23 cellular contexts compared by ENCODE assay signal in genomic region chr4:71833175-71833900, GRCh38. TPM values are rescaled to one million over a fixed set of nuclear protein-coding genes. Genes with fewer than 3 reads are reported as not detected.
DNase-seq lines count a peak whose midpoint lies in the region; ATAC-seq and TF ChIP-seq lines count a peak whose summit lies in the region.
"Had no signal": no experiment of that assay in that cellular context is flagged by ENCODE, and none has a peak within 500 bp of the region (broad histone marks: within the 10 kb centered on the region; RNA-seq: fewer than 3 reads in every experiment).

No MANE protein-coding gene starts in this region.

- no peaks in the 10 kb centered on the region for H3K36me3 Mint-ChIP-seq in Caco-2 (ENCODE audit: insufficient read depth, unreplicated experiment)
- H3K36me3 Mint-ChIP-seq in activated naive CD4-positive, alpha-beta T cell treated with anti-CD3 and anti-CD28 coated beads, Interleukin-2, amount 50 U/mL, for 72 hours = no peaks in the 10 kb centered on the region
- H3K36me3 Mint-ChIP-seq: stimulated activated effector memory CD8-positive, alpha-beta T cell treated with anti-CD3 and anti-CD28 coated beads, Interleukin-12 subunit alpha, Interleukin-12 subunit beta, amount 100 ng/mL, for 72 hours had no signal

- H3K4me1 ChIP-seq in Caco-2 = no peaks in the 10 kb centered on the region
- H3K4me1 ChIP-seq: BLaER1 treated with 17β-estradiol and CSF1 and Interleukin-3, amounts not matched to agents 10 nM and 100 nM; suprapubic skin had no signal

- H3K9me3 Mint-ChIP-seq in Caco-2 (ENCODE audit: unreplicated experiment) = no peaks in the 10 kb centered on the region
- H3K9me3 Mint-ChIP-seq in activated naive CD4-positive, alpha-beta T cell treated with anti-CD3 and anti-CD28 coated beads, Interleukin-2, amount 50 U/mL, for 72 hours = no peaks in the 10 kb centered on the region
- H3K9me3 Mint-ChIP-seq: stimulated activated effector memory CD8-positive, alpha-beta T cell treated with anti-CD3 and anti-CD28 coated beads, Interleukin-12 subunit alpha, Interleukin-12 subunit beta, amount 100 ng/mL, for 72 hours had no signal

- intact Hi-C loops in Caco-2 (cut with micrococcal nuclease; ENCODE audit: unreplicated experiment) = no loop called here

- no peak overlapping the region for H3K4me3 Mint-ChIP-seq in Caco-2 (ENCODE audit: unreplicated experiment)
- H3K4me3 Mint-ChIP-seq: stimulated activated effector memory CD8-positive, alpha-beta T cell treated with anti-CD3 and anti-CD28 coated beads, Interleukin-12 subunit alpha, Interleukin-12 subunit beta, amount 100 ng/mL, for 72 hours had no signal

- no TSS peak for BruUV-seq in Caco-2 (replicated peaks; lab: Mats Ljungman, UMichigan)

- POLR2A ChIA-PET in Caco-2 (lab: Charles Lee) = no interaction called here

- DNase-seq in Caco-2 (no peak), HT-29 (ENCODE audit: low spot score) (peak; percentile 69), epithelial cell of esophagus (ENCODE audit: low read depth) (peak; percentile 14), renal cortical epithelial cell (ENCODE audit: low read depth) (peak; percentile 27), NCI-H1694 (lab: John Stamatoyannopoulos, UW) (no peak)
- no peak for DNase-seq in activated naive CD4-positive, alpha-beta T cell treated with anti-CD3 and anti-CD28 coated beads, Interleukin-2, amount 50 U/mL, for 72 hours (ENCODE audit: low spot score in 2 of 2)
- DNase-seq: activated CD4-positive, alpha-beta T cell treated with anti-CD3 and anti-CD28 coated beads for 48 hours; activated naive CD4-positive, alpha-beta T cell treated with Interleukin-2 at 50 U/mL for 16 hours; activated T-cell treated with anti-CD3 and anti-CD28 coated beads, Interleukin-2, amount 50 U/mL, for 48 hours; brain microvascular endothelial cell; KBM-7; NCI-H146; NCI-H69; stimulated activated CD4-positive, alpha-beta T cell treated with anti-CD3 and anti-CD28 coated beads, Interleukin-2, amount 100 ng/mL, for 48 hours; T-helper 2 cell had no signal

- no peak for ATAC-seq in activated naive CD4-positive, alpha-beta T cell treated with anti-CD3 and anti-CD28 coated beads, Interleukin-2, amount 50 U/mL, for 72 hours
- ATAC-seq in HG03571 (IDR thresholded peaks at IDR 0.05; ENCODE audit: unreplicated experiment) = no peak
- ATAC-seq: stimulated activated effector memory CD8-positive, alpha-beta T cell treated with anti-CD3 and anti-CD28 coated beads, Interleukin-12 subunit alpha, Interleukin-12 subunit beta, amount 100 ng/mL, for 72 hours had no signal

- no peaks in the 10 kb centered on the region for H3K27me3 ChIP-seq in Caco-2 (replicated peaks; ENCODE audit: control insufficient read depth, insufficient read depth, low read length)
- H3K27me3 ChIP-seq: BLaER1 treated with 17β-estradiol and CSF1 and Interleukin-3, amounts not matched to agents 10 nM and 100 nM; brain microvascular endothelial cell; suprapubic skin had no signal

- peak overlapping the region; percentile 23 for H3K27ac Mint-ChIP-seq in Caco-2 (ENCODE audit: unreplicated experiment)
- no peak overlapping the region for H3K27ac Mint-ChIP-seq in activated naive CD4-positive, alpha-beta T cell treated with anti-CD3 and anti-CD28 coated beads, Interleukin-2, amount 50 U/mL, for 72 hours
- H3K27ac Mint-ChIP-seq: stimulated activated effector memory CD8-positive, alpha-beta T cell treated with anti-CD3 and anti-CD28 coated beads, Interleukin-12 subunit alpha, Interleukin-12 subunit beta, amount 100 ng/mL, for 72 hours had no signal

- no peak for TF ChIP-seq CTCF in Caco-2 (IDR thresholded peaks at IDR 0.05; ENCODE audit: insufficient read depth in 1 of 2, low read depth in 1 of 2, low read length in 1 of 2, severe bottlenecking in 1 of 2, unreplicated experiment in 1 of 2)
- TF ChIP-seq CTCF in epithelial cell of esophagus (IDR thresholded peaks at IDR 0.05; ENCODE audit: insufficient read depth, low read depth, low read length, missing control alignments) = no peak

- CTCF ChIA-PET in Caco-2 (lab: Charles Lee) = no interaction called here

- no peaks in the 10 kb centered on the region for H3K4me1 Mint-ChIP-seq in Caco-2 (ENCODE audit: low read depth, unreplicated experiment)
- H3K4me1 Mint-ChIP-seq: stimulated activated effector memory CD8-positive, alpha-beta T cell treated with anti-CD3 and anti-CD28 coated beads, Interleukin-12 subunit alpha, Interleukin-12 subunit beta, amount 100 ng/mL, for 72 hours had no signal

- H3K36me3 ChIP-seq in Caco-2 (ENCODE audit: control insufficient read depth, insufficient read depth, low read length) = no peaks in the 10 kb centered on the region
- H3K36me3 ChIP-seq: BLaER1 treated with 17β-estradiol and CSF1 and Interleukin-3, amounts not matched to agents 10 nM and 100 nM; brain microvascular endothelial cell; suprapubic skin had no signal

- H3K9me3 ChIP-seq in Caco-2 = no peaks in the 10 kb centered on the region
- H3K9me3 ChIP-seq: suprapubic skin had no signal

- H3K4me3 ChIP-seq in Caco-2 (ENCODE audit: low read depth, low read length) = no peak overlapping the region
- no peak overlapping the region for H3K4me3 ChIP-seq in epithelial cell of esophagus (ENCODE audit: low read length)
- H3K4me3 ChIP-seq: BLaER1 treated with 17β-estradiol and CSF1 and Interleukin-3, amounts not matched to agents 10 nM and 100 nM; coronary artery; SK-N-MC; suprapubic skin had no signal

- no peaks in the 10 kb centered on the region for H3K27me3 Mint-ChIP-seq in Caco-2 (ENCODE audit: insufficient read depth, unreplicated experiment)

RNA-seq across cellular contexts. Expression of gene GC, which starts 49.5 kb away (rescaled TPM):
- total RNA-seq in Caco-2 (2022) (not detected in 2 replicates), renal cortical epithelial cell (not detected in 2 replicates)
- not detected in 2 replicates for total RNA-seq in HT-29 (2014; rRNA removed; shearing (Covaris generic))
- not detected for total RNA-seq in activated naive CD4-positive, alpha-beta T cell treated with anti-CD3 and anti-CD28 coated beads, Interleukin-2, amount 50 U/mL, for 72 hours
- total RNA-seq: fibroblast of lung, pulmonary artery endothelial cell had no signal

Comparison
In these comparisons a context has a peak if more than half of its experiments do, and no peak if none do; other contexts are left out.
1. DNase-seq: peak in HT-29 (single experiment), epithelial cell of esophagus (single experiment) and renal cortical epithelial cell (single experiment); none in Caco-2 (0 of 2), NCI-H1694 (single experiment) and activated naive CD4-positive, alpha-beta T cell treated with anti-CD3 and anti-CD28 coated beads, Interleukin-2, amount 50 U/mL, for 72 hours (0 of 2).